ENCODE assay signal across 8 cellular contexts in genomic region chrX:149512225-149512885, GRCh38. TPM values are rescaled to one million over a fixed set of nuclear protein-coding genes. Genes with fewer than 3 reads are reported as not detected.
A peak's percentile ranks its signal among the peaks of the same experiment; 100 is the strongest.
DNase-seq lines count a peak whose midpoint lies in the region; ATAC-seq and TF ChIP-seq lines count a peak whose summit lies in the region.

No MANE protein-coding gene starts in this region.

- no peaks in the 10 kb centered on the region for H4K20me1 ChIP-seq in KMS-11 (ENCODE audit: insufficient read depth)
- H4K20me1 ChIP-seq in hepatocyte (ENCODE audit: insufficient read depth, poor library complexity, severe bottlenecking) = no peaks in the 10 kb centered on the region

- CTCF ChIA-PET in GM10248 (lab: Yijun Ruan, JAX) = interaction anchor here (0.7 to 2.7 kb wide), 13 partner anchors 9 to 1583 kb away, joined by 3 to 18 read pairs (median 4); no protein-coding TSS in a partner anchor

- no peaks in the 10 kb centered on the region for H3K27me3 ChIP-seq in KMS-11 (ENCODE audit: insufficient read depth, low read depth)
- no peaks in the 10 kb centered on the region for H3K27me3 ChIP-seq in hepatocyte

- TF ChIP-seq CTCF in GM10248 (IDR thresholded peaks at IDR 0.05; ENCODE audit: control extremely low read depth, extremely low read depth, low read depth, missing control alignments) (peak; percentile 45), KMS-11 (conservative IDR thresholded peaks at IDR 0.05; ENCODE audit: low read depth, low read length) (peak; percentile 69), hepatocyte (IDR thresholded peaks at IDR 0.05; ENCODE audit: poor library complexity) (peak; percentile 50)

- no peaks in the 10 kb centered on the region for H3K9me2 ChIP-seq in hepatocyte (replicated peaks; ENCODE audit: insufficient read depth)

- H3K4me2 ChIP-seq in KMS-11 (peak overlapping the region; percentile 44; the same call in 1 of the 2 replicates), hepatocyte (no peak overlapping the region)

- H2AFZ ChIP-seq in KMS-11 (ENCODE audit: low read depth) (peak overlapping the region; percentile 42), hepatocyte (no peak overlapping the region)

- peak; percentile 46 for DNase-seq in GM10248 (ENCODE audit: extremely low spot score)
- DNase-seq in SKM-1 treated with dmso at 0.1 percent for 144 hours (lab: John Stamatoyannopoulos, UW; ENCODE audit: unreplicated experiment) = peak; percentile 38
- DNase-seq in anterior cingulate cortex (lab: John Stamatoyannopoulos, UW) = peak in 43 of 58 donors; percentile 1 to 59 (median 19)
- DNase-seq in hepatocyte (ENCODE audit: low spot score) = peak; percentile 58
- DNase-seq in stimulated activated CD4-positive, alpha-beta T cell treated with anti-CD3 and anti-CD28 coated beads, Interleukin-15, amount 100 ng/mL, for 24 hours = peak; percentile 54
- DNase-seq in HPDE6-E6E7 (ENCODE audit: extremely low spot score) = no peak

- no peaks in the 10 kb centered on the region for H3K9me3 ChIP-seq in hepatocyte (ENCODE audit: low read depth)

- H3K36me3 ChIP-seq in KMS-11 (ENCODE audit: insufficient read depth) (no peaks in the 10 kb centered on the region), hepatocyte (replicated peaks; ENCODE audit: insufficient read depth, low read depth) (no peaks in the 10 kb centered on the region)

- H3K79me2 ChIP-seq in KMS-11 (ENCODE audit: insufficient read depth, low read depth) = no peaks in the 10 kb centered on the region
- no peaks in the 10 kb centered on the region for H3K79me2 ChIP-seq in hepatocyte

- H3K9ac ChIP-seq in KMS-11 = peak overlapping the region; percentile 45; the same call in 1 of the 2 replicates

- H3K27ac ChIP-seq in KMS-11 = peak overlapping the region; percentile 73
- peak overlapping the region; percentile 23 for H3K27ac ChIP-seq in hepatocyte

- H3K4me1 ChIP-seq in KMS-11 (ENCODE audit: low read depth, poor library complexity, severe bottlenecking) (peaks cover 23% of the 10 kb centered on the region), hepatocyte (ENCODE audit: insufficient read depth) (no peaks in the 10 kb centered on the region)

- WGBS in hepatocyte (ENCODE audit: low lambda C conversion rate, missing lambda C conversion rate) = 75% methylated on average over 4 of the region's 4 CpGs

- POLR2A ChIA-PET in GM10248 (lab: Yijun Ruan, JAX) = no interaction called here

- H3K4me3 ChIP-seq in KMS-11 (IDR thresholded peaks at IDR 0.05; ENCODE audit: insufficient read depth, low read depth, low read length) (no peak overlapping the region), hepatocyte (no peak overlapping the region)

- peak; percentile 75 for ATAC-seq in GM21786 (IDR thresholded peaks at IDR 0.05; ENCODE audit: unreplicated experiment)

RNA-seq across cellular contexts. Expression of gene IDS, which starts 7.2 kb away (rescaled TPM):
- total RNA-seq in hepatocyte = 25.4 and 30.6 TPM in 2 replicates
- polyA plus RNA-seq in hepatocyte = 33.7 and 42.7 TPM in 2 replicates

RNA-seq across cellular contexts. Expression of gene EOLA1, which starts 28.5 kb away (rescaled TPM):
- total RNA-seq in hepatocyte = 13.4 and 19.6 TPM in 2 replicates
- polyA plus RNA-seq in hepatocyte = 9.1 and 14.6 TPM in 2 replicates

RNA-seq across cellular contexts. Expression of gene HSFX3, which starts 37.4 kb away (rescaled TPM):
- not detected in 2 replicates for total RNA-seq in hepatocyte
- not detected in 2 replicates for polyA plus RNA-seq in hepatocyte
